In genomic region chr7:24752073-24752800, GRCh38 we compare ENCODE assay signal across 20 cellular contexts. TPM values are rescaled to one million over a fixed set of nuclear protein-coding genes. Genes with fewer than 3 reads are reported as not detected.
DNase-seq lines count a peak whose midpoint lies in the region; ATAC-seq and TF ChIP-seq lines count a peak whose summit lies in the region.
"Had no signal": no experiment of that assay in that cellular context is flagged by ENCODE, and none has a peak within 500 bp of the region (broad histone marks: within the 10 kb centered on the region; RNA-seq: fewer than 3 reads in every experiment).

No MANE protein-coding gene starts in this region.

- no peaks in the 10 kb centered on the region for H3K79me1 ChIP-seq in neuronal stem cell (ENCODE audit: low read depth, low read length)

- no peak overlapping the region for H2BK15ac ChIP-seq in neuronal stem cell (ENCODE audit: low read length)

- H4K91ac ChIP-seq in neuronal stem cell (ENCODE audit: low read depth, low read length, poor library complexity): no peak overlapping the region

- 59 to 68% methylated on average over 3 of the region's 3 CpGs for WGBS in GM23248 (ENCODE audit: low coverage in 1 of 2, low lambda C conversion rate in 2 of 2, missing lambda C conversion rate in 2 of 2), 2 experiments
- WGBS in neuronal stem cell (ENCODE audit: extremely low coverage in 2 of 2, insufficient read length in 2 of 2, insufficient replicate concordance in 1 of 2), 2 donors: no CpG with 5 or more reads among the region's 3 CpGs
- WGBS in suprapubic skin: 69% methylated on average over 3 of the region's 3 CpGs

- no peaks in the 10 kb centered on the region for H3K36me3 Mint-ChIP-seq in WTC11

- H2BK12ac ChIP-seq in neuronal stem cell (ENCODE audit: low read length): no peak overlapping the region

- H3K4me3 ChIP-seq in GM23248 (no peak overlapping the region), neuronal stem cell (ENCODE audit: low read length in 2 of 2) (no peak overlapping the region), suprapubic skin (no peak overlapping the region)
- H3K4me3 ChIP-seq: A549 had no signal

- H2AFZ ChIP-seq in GM23248 (no peak overlapping the region), neuronal stem cell (ENCODE audit: low read length) (no peak overlapping the region)

- peaks cover 13% of the 10 kb centered on the region for H3K4me1 Mint-ChIP-seq in WTC11

- H3K14ac ChIP-seq in neuronal stem cell (ENCODE audit: low read length): no peak overlapping the region

- H3K4me2 ChIP-seq in GM23248 (ENCODE audit: unreplicated experiment): peak overlapping the region; percentile 14
- no peak overlapping the region for H3K4me2 ChIP-seq in neuronal stem cell (ENCODE audit: insufficient read depth, low read length, poor library complexity, severe bottlenecking)
- H3K4me2 ChIP-seq: A549, KMS-11 had no signal

- no peaks in the 10 kb centered on the region for H3K9me3 Mint-ChIP-seq in WTC11
- H3K9me3 Mint-ChIP-seq: CD4-positive, alpha-beta T cell had no signal

- H3K36me3 ChIP-seq in GM23248 (ENCODE audit: low read depth) (no peaks in the 10 kb centered on the region; the same call in 1 of the 2 replicates), neuronal stem cell (replicated peaks in 1 of 2; ENCODE audit: control insufficient read depth in 2 of 2, insufficient read depth in 2 of 2, low read length in 2 of 2) (peaks cover 0 to 3% of the 10 kb centered on the region in 2 donors), suprapubic skin (no peaks in the 10 kb centered on the region)

- H3K4me3 Mint-ChIP-seq in WTC11: no peak overlapping the region
- H3K4me3 Mint-ChIP-seq: CD4-positive, alpha-beta T cell had no signal

- TF ChIP-seq CTCF in WTC11 (IDR thresholded peaks at IDR 0.05) (no peak), GM10266 (IDR thresholded peaks at IDR 0.05; ENCODE audit: control insufficient read depth, insufficient read depth, low read depth, missing control alignments) (no peak), suprapubic skin (IDR thresholded peaks at IDR 0.05) (no peak)

- H3K27me3 Mint-ChIP-seq in WTC11 (ENCODE audit: low read depth): peaks cover 28% of the 10 kb centered on the region

- H2BK120ac ChIP-seq in neuronal stem cell (ENCODE audit: low read depth, low read length): no peak overlapping the region

- H3K23ac ChIP-seq in neuronal stem cell (ENCODE audit: low read depth, low read length, poor library complexity): no peak overlapping the region

- H4K20me1 ChIP-seq in GM23248 (ENCODE audit: insufficient read depth): no peaks in the 10 kb centered on the region

- no peak for TF ChIP-seq EP300 in suprapubic skin (IDR thresholded peaks at IDR 0.05)

- H3F3A ChIP-seq in GM23248 (ENCODE audit: insufficient read depth): peaks cover 32% of the 10 kb centered on the region; the same call in 1 of the 2 replicates

- no peaks in the 10 kb centered on the region for H3K9me2 ChIP-seq in GM23248 (ENCODE audit: insufficient read depth)

- CTCF ChIA-PET in WTC11 (lab: Charles Lee): interaction anchor here (1.3 to 1.7 kb wide), 2 partner anchors 36 to 60 kb away, joined by 5 read pairs; no protein-coding TSS in a partner anchor

- no peak overlapping the region for H2AK5ac ChIP-seq in neuronal stem cell (ENCODE audit: low read depth, low read length)

- H3K9ac ChIP-seq in GM23248 (no peak overlapping the region), neuronal stem cell (ENCODE audit: low read depth, low read length, poor library complexity) (no peak overlapping the region)
- H3K9ac ChIP-seq: KMS-11 had no signal

- H2BK5ac ChIP-seq in neuronal stem cell (ENCODE audit: low read length): no peak overlapping the region

- no peak overlapping the region for H3K4ac ChIP-seq in neuronal stem cell (ENCODE audit: low read length)

- POLR2A ChIA-PET in WTC11 (lab: Charles Lee): interaction anchor here (1.0 kb wide), 1 partner anchor 22 kb away, joined by 4 read pairs; no protein-coding TSS in a partner anchor

- H3K9me3 ChIP-seq in GM23248 (ENCODE audit: low read depth) (no peaks in the 10 kb centered on the region), neuronal stem cell (replicated peaks in 1 of 2; ENCODE audit: control insufficient read depth in 2 of 2, insufficient read depth in 1 of 2, low read depth in 1 of 2, low read length in 2 of 2) (no peaks in the 10 kb centered on the region), suprapubic skin (no peaks in the 10 kb centered on the region)
- H3K9me3 ChIP-seq: A549 had no signal

- peaks cover 34% of the 10 kb centered on the region for H3K79me2 ChIP-seq in GM23248 (ENCODE audit: insufficient read depth)

- peak overlapping the region; percentile 19 for H4K8ac ChIP-seq in neuronal stem cell (ENCODE audit: low read depth, low read length)

- DNase-seq in GM23248: no peak
- no peak for DNase-seq in WTC11 (ENCODE audit: low spot score)
- no peak for DNase-seq in neuronal stem cell (ENCODE audit: low spot score)
- peak; percentile 13 for DNase-seq in ureter (ENCODE audit: low spot score)
- DNase-seq in GM10266 (ENCODE audit: extremely low spot score): no peak
- DNase-seq in iPS-NIHi11 (ENCODE audit: low spot score): no peak
- no peak for DNase-seq in suprapubic skin (ENCODE audit: low spot score in 2 of 2)
- DNase-seq: CD4-positive, alpha-beta T cell; COR-L47; DMS 273 treated with DMSO at 0.1 percent for 48 hours; DND-41; GOT3; NCI-H1105; NCI-H2081; NCI-H2171 treated with DMSO at 0.1 percent for 48 hours; NCI-H526 had no signal

- H3K18ac ChIP-seq in neuronal stem cell (ENCODE audit: low read length): no peak overlapping the region

- H3K4me1 ChIP-seq in GM23248 (ENCODE audit: insufficient read depth) (peaks cover 43% of the 10 kb centered on the region), neuronal stem cell (ENCODE audit: control insufficient read depth in 2 of 2, insufficient read depth in 1 of 2, low read depth in 1 of 2, low read length in 2 of 2) (peaks cover 0 to 8% of the 10 kb centered on the region in 2 donors), suprapubic skin (peaks cover 10% of the 10 kb centered on the region)

- no peak for TF ChIP-seq POLR2A in suprapubic skin (IDR thresholded peaks at IDR 0.05)

- no peak overlapping the region for H3K27ac Mint-ChIP-seq in WTC11
- H3K27ac Mint-ChIP-seq: CD4-positive, alpha-beta T cell had no signal

- H3K27me3 ChIP-seq in GM23248 (replicated peaks; ENCODE audit: insufficient read depth) (no peaks in the 10 kb centered on the region), neuronal stem cell (ENCODE audit: control insufficient read depth in 3 of 3, insufficient read depth in 3 of 3, low read depth in 1 of 3, low read length in 3 of 3) (no peaks in the 10 kb centered on the region), suprapubic skin (peaks cover 3% of the 10 kb centered on the region)

- in situ Hi-C loops in GM23248 (cut with MboI): no loop called here

- no peak overlapping the region for H3K27ac ChIP-seq in GM23248
- no peak overlapping the region for H3K27ac ChIP-seq in neuronal stem cell (replicated peaks; ENCODE audit: low read length)
- no peak overlapping the region for H3K27ac ChIP-seq in suprapubic skin
- H3K27ac ChIP-seq: KMS-11 had no signal

- ATAC-seq in WTC11: peak; percentile 29
- ATAC-seq: A549, HCT116, Right ventricle myocardium inferior had no signal

TF ChIP-seq in WTC11, 78 proteins besides CTCF, POLR2A, EP300 and RAD21:
- TF ChIP-seq ZNF425 (CRISPR knock-in tag; conservative IDR thresholded peaks at IDR 0.05): no peak
- no peak for TF ChIP-seq ATF3 (CRISPR knock-in tag; conservative IDR thresholded peaks at IDR 0.05)
- TF ChIP-seq SOX15 (CRISPR knock-in tag; IDR thresholded peaks at IDR 0.05): no peak
- no peak for TF ChIP-seq ZNF396 (CRISPR knock-in tag; IDR thresholded peaks at IDR 0.05; ENCODE audit: borderline replicate concordance)
- no peak for TF ChIP-seq FOXK1 (CRISPR knock-in tag; IDR thresholded peaks at IDR 0.05)
- TF ChIP-seq TEAD4 (CRISPR knock-in tag; IDR thresholded peaks at IDR 0.05): no peak

RNA-seq across cellular contexts. Expression of gene GSDME, which starts 5.0 kb away (rescaled TPM):
- total RNA-seq in GM23248 (2014; rRNA removed; shearing (Covaris generic)): 39.4 and 63.6 TPM in 2 replicates
- 49.4 and 51.1 TPM in 2 replicates for polyA plus RNA-seq in GM23248 (2016; fragmentation: Nextera tagmentation; extraction: Ambion mirVana)
- total RNA-seq in WTC11 (2021) (4.8 to 5.8 TPM (median 5.2 TPM) in 3 replicates), ureter (22.4 TPM), suprapubic skin (1 to 10 TPM; 1.4 to 7.2 (median 2.5) TPM)
- polyA plus RNA-seq in neuronal stem cell (2013, experiment 1 of 2): 15.1 TPM
- polyA plus RNA-seq in neuronal stem cell (2013, experiment 2 of 2): 15.8 TPM
